ENCODE assay signal across 16 cellular contexts in genomic region chr10:57992321-57993077, GRCh38.
DNase-seq lines count a peak whose midpoint lies in the region; ATAC-seq, FAIRE-seq and TF ChIP-seq lines count a peak whose summit lies in the region.
"Had no signal": no experiment of that assay in that cellular context is flagged by ENCODE, and none has a peak within 500 bp of the region (broad histone marks: within the 10 kb centered on the region; RNA-seq: fewer than 3 reads in every experiment).

No MANE protein-coding gene starts in this region.

- CTCF ChIA-PET in PC-3 (lab: Charles Lee) = interaction anchor here (1.1 kb wide), 1 partner anchor 160 kb away, joined by 3 read pairs; no protein-coding TSS in a partner anchor

- no peaks in the 10 kb centered on the region for H3K9me3 Mint-ChIP-seq in osteocyte (ENCODE audit: unreplicated experiment)
- H3K9me3 Mint-ChIP-seq in nephron progenitor cell = no peaks in the 10 kb centered on the region

- no peak overlapping the region for H3K27ac ChIP-seq in PC-3 (ENCODE audit: low read length)
- H3K27ac ChIP-seq: adrenal gland, SK-N-MC, thoracic aorta had no signal

- H3F3A ChIP-seq in PC-3 (ENCODE audit: low read length, unreplicated experiment) = no peaks in the 10 kb centered on the region

- H3K36me3 ChIP-seq in PC-3 (ENCODE audit: low read depth, low read length) = no peaks in the 10 kb centered on the region
- H3K36me3 ChIP-seq: adrenal gland, thoracic aorta had no signal

- H3K4me1 ChIP-seq in PC-3 (ENCODE audit: insufficient read depth, low read length) = peaks cover 13% of the 10 kb centered on the region
- H3K4me1 ChIP-seq: adrenal gland had no signal

- peak; percentile 95 for FAIRE-seq in H54 (lab: Jason Lieb, UNC)
- FAIRE-seq: endometrium, GM12892 had no signal

- BruUV-seq in PC-3 (replicated peaks; lab: Mats Ljungman, UMichigan) = no TSS peak

- intact Hi-C loops in PC-3 (cut with micrococcal nuclease) = no loop called here

- H3K79me2 ChIP-seq in PC-3 (ENCODE audit: low read length) = no peaks in the 10 kb centered on the region

- H3K27me3 Mint-ChIP-seq in osteocyte (ENCODE audit: unreplicated experiment) (peaks cover 9% of the 10 kb centered on the region), nephron progenitor cell (ENCODE audit: low read depth, poor library complexity) (no peaks in the 10 kb centered on the region)

- TF ChIP-seq POLR2A in H54 (IDR thresholded peaks at IDR 0.05; ENCODE audit: low read depth, low read length) = no peak

- peak overlapping the region; percentile 6; the same call in 1 of the 2 replicates for H2AFZ ChIP-seq in PC-3 (ENCODE audit: low read length)

- 0 out of 2 replicates have a peak, but pooled peaks have one; percentile 38 for TF ChIP-seq CTCF in PC-3 (conservative IDR thresholded peaks at IDR 0.05; ENCODE audit: low read depth, low read length)
- peak; percentile 26 for TF ChIP-seq CTCF in epithelial cell of proximal tubule (conservative IDR thresholded peaks at IDR 0.05; ENCODE audit: low read depth, low read length)
- TF ChIP-seq CTCF in osteocyte (IDR thresholded peaks at IDR 0.05) = no peak
- no peak for TF ChIP-seq CTCF in GM20000 (IDR thresholded peaks at IDR 0.05; ENCODE audit: extremely low read depth, missing control alignments)
- no peak for TF ChIP-seq CTCF in nephron progenitor cell (IDR thresholded peaks at IDR 0.05)

- H3K4me3 Mint-ChIP-seq in osteocyte (ENCODE audit: unreplicated experiment) (no peak overlapping the region), nephron progenitor cell (no peak overlapping the region)

- DNase-seq in H54 (ENCODE audit: insufficient read length, low spot score) (peak; percentile 19), PC-3 (peak; percentile 89), epithelial cell of proximal tubule (ENCODE audit: low read depth) (peak; percentile 84), osteocyte (ENCODE audit: extremely low spot score, unreplicated experiment) (no peak), GDM1 (lab: John Stamatoyannopoulos, UW) (no peak), SIG-M5 (lab: John Stamatoyannopoulos, UW) (no peak), GM20000 (ENCODE audit: low spot score) (no peak), nephron progenitor cell (no peak)
- DNase-seq: activated CD4-positive, CD25-positive, alpha-beta regulatory T cell; Kasumi-1; NCI-H345 had no signal

- POLR2A ChIA-PET in PC-3 (lab: Charles Lee; ENCODE audit: unreplicated experiment) = no interaction called here

- no peaks in the 10 kb centered on the region for H3K9me2 ChIP-seq in PC-3 (replicated peaks; ENCODE audit: low read length)

- ATAC-seq in PC-3 = peak; percentile 79

- no peaks in the 10 kb centered on the region for H3K36me3 Mint-ChIP-seq in osteocyte (ENCODE audit: unreplicated experiment)
- no peaks in the 10 kb centered on the region for H3K36me3 Mint-ChIP-seq in nephron progenitor cell (ENCODE audit: low read depth)

- no peaks in the 10 kb centered on the region for H3K9me3 ChIP-seq in PC-3 (ENCODE audit: low read length)
- H3K9me3 ChIP-seq: adrenal gland, thoracic aorta had no signal

- no peak overlapping the region for H3K9ac ChIP-seq in PC-3 (ENCODE audit: low read length)

- H3K4me2 ChIP-seq in PC-3 (ENCODE audit: low read length) = peak overlapping the region; percentile 29

- H3K27ac Mint-ChIP-seq in osteocyte (ENCODE audit: unreplicated experiment) = peak overlapping the region; percentile 11
- no peak overlapping the region for H3K27ac Mint-ChIP-seq in nephron progenitor cell

- no peaks in the 10 kb centered on the region for H3K27me3 ChIP-seq in PC-3 (ENCODE audit: low read length)
- H3K27me3 ChIP-seq: adrenal gland had no signal

- no peak overlapping the region for H3K4me3 ChIP-seq in PC-3 (ENCODE audit: low read length)
- no peak overlapping the region for H3K4me3 ChIP-seq in epithelial cell of proximal tubule (ENCODE audit: low read depth, low read length)
- H3K4me3 ChIP-seq: adrenal gland, SK-N-MC, thoracic aorta had no signal

- peaks cover 7% of the 10 kb centered on the region for H3K4me1 Mint-ChIP-seq in osteocyte (ENCODE audit: unreplicated experiment)
- no peaks in the 10 kb centered on the region for H3K4me1 Mint-ChIP-seq in nephron progenitor cell

- no peaks in the 10 kb centered on the region for H4K20me1 ChIP-seq in PC-3 (ENCODE audit: low read length)

Comparison
In these comparisons a context has a peak if more than half of its experiments do, and no peak if none do; other contexts are left out.
1. DNase-seq: peak in H54 (single experiment), PC-3 (single experiment) and epithelial cell of proximal tubule (single experiment); none in osteocyte (single experiment), GDM1 (single experiment), SIG-M5 (single experiment), GM20000 (single experiment) and nephron progenitor cell (single experiment).
2. CTCF ChIP-seq: peak in PC-3 (single experiment) and epithelial cell of proximal tubule (single experiment); none in osteocyte (single experiment), GM20000 (single experiment) and nephron progenitor cell (single experiment).